Comparison of ENCODE assay signal across 10 cellular contexts in the genomic region with DNA sequence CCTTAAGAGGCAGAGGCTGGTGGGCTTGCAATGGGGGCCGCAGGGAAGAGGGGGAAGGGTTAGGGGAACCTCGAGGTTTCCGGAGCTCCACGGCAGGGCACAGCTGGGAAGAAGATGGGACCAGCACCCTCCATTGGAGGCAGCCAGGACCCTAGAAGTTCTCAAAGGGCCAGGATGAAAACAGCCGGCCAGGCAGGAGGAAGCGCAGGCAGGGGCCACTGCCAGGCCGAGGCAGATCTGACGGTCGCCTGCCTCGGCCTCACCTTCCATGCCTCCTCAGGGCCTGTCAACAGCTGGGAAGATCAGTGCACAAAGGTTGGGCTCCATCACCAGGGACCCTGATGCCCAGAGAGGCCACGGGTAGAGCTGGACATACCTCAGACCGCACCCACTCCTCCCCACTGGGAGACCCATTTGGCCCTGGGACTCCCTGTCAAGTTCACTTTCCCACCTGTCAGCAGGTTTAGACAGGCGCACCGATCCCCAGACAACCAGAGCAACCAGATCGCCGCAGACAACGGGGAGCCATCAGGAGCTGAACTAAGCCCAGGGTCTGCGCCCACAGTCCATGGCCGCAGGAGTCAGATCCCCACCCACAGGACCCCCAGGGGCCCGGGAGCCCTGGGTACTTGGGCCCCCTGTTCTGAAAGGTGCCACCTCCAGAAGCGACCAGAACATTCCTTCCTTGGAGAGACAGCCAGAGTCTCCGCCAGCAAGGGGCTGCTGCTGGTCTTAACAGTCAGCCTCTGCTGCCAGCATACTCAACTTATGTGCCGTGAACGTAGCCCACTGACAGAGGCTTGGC. TPM values are rescaled to one million over a fixed set of nuclear protein-coding genes. Genes with fewer than 3 reads are reported as not detected.
DNase-seq lines count a peak whose midpoint lies in the region; ATAC-seq and TF ChIP-seq lines count a peak whose summit lies in the region.
"Had no signal": no experiment of that assay in that cellular context is flagged by ENCODE, and none has a peak within 500 bp of the region (broad histone marks: within the 10 kb centered on the region; RNA-seq: fewer than 3 reads in every experiment).

No MANE protein-coding gene starts in this region.

- H3K36me3 ChIP-seq in PC-3 (ENCODE audit: low read depth, low read length) (no peaks in the 10 kb centered on the region; the same call in 1 of the 2 replicates), neutrophil (peaks cover 50% of the 10 kb centered on the region)
- H3K36me3 ChIP-seq: uterus had no signal

- peaks cover 51% of the 10 kb centered on the region for H3K79me2 ChIP-seq in PC-3 (ENCODE audit: low read length)

- no peaks in the 10 kb centered on the region for H3F3A ChIP-seq in PC-3 (ENCODE audit: low read length, unreplicated experiment)

- H3K9me3 ChIP-seq in PC-3 (ENCODE audit: low read length), result no peaks in the 10 kb centered on the region
- H3K9me3 ChIP-seq in neutrophil, result no peaks in the 10 kb centered on the region
- H3K9me3 ChIP-seq: uterus had no signal

- H3K4me1 ChIP-seq in PC-3 (ENCODE audit: insufficient read depth, low read length) (peaks cover 17% of the 10 kb centered on the region; the same call in 1 of the 2 replicates), neutrophil (ENCODE audit: control insufficient read depth in 1 of 2, insufficient read depth in 1 of 2, low read depth in 1 of 2, low read length in 1 of 2) (peaks cover 77 to 89% of the 10 kb centered on the region in 2 experiments)

- CTCF ChIA-PET in PC-3 (lab: Charles Lee), result no interaction called here

- TF ChIP-seq CTCF in PC-3 (conservative IDR thresholded peaks at IDR 0.05; ENCODE audit: low read depth, low read length), result no peak
- no peak for TF ChIP-seq CTCF in coronary artery (IDR thresholded peaks at IDR 0.05)
- TF ChIP-seq CTCF in neutrophil (IDR thresholded peaks at IDR 0.05), result no peak

- H3K27me3 ChIP-seq in PC-3 (ENCODE audit: low read length) (no peaks in the 10 kb centered on the region), neutrophil (no peaks in the 10 kb centered on the region)
- H3K27me3 ChIP-seq: uterus had no signal

- peak overlapping the region; percentile 96 for H3K4me2 ChIP-seq in PC-3 (ENCODE audit: low read length)

- H3K9ac ChIP-seq in PC-3 (ENCODE audit: low read length), result no peak overlapping the region

- H3K9me2 ChIP-seq in PC-3 (replicated peaks; ENCODE audit: low read length), result no peaks in the 10 kb centered on the region

- 0 out of 2 replicates have a peak, but pooled peaks cover 3% of the 10 kb centered on the region for H4K20me1 ChIP-seq in PC-3 (ENCODE audit: low read length)

- intact Hi-C loops in PC-3 (cut with micrococcal nuclease), result no loop called here

- no peak overlapping the region for H2AFZ ChIP-seq in PC-3 (ENCODE audit: low read length)

- H3K4me3 ChIP-seq in PC-3 (ENCODE audit: low read length), result no peak overlapping the region; the same call in 1 of the 2 replicates
- H3K4me3 ChIP-seq in coronary artery, result no peak overlapping the region
- H3K4me3 ChIP-seq in neutrophil (ENCODE audit: low read depth in 1 of 2, low read length in 1 of 2), result peak overlapping the region; percentile 84 to 88
- H3K4me3 ChIP-seq: uterus had no signal

- POLR2A ChIA-PET in PC-3 (lab: Charles Lee; ENCODE audit: unreplicated experiment), result no interaction called here

- BruUV-seq in PC-3 (replicated peaks; lab: Mats Ljungman, UMichigan), result no TSS peak

- ATAC-seq in PC-3, result no peak

- DNase-seq in D341Med (ENCODE audit: low spot score), result peak; percentile 22
- no peak for DNase-seq in PC-3
- peak; percentile 69 for DNase-seq in coronary artery (ENCODE audit: low spot score)
- no peak for DNase-seq in NCI-H2227 (lab: John Stamatoyannopoulos, UW; ENCODE audit: unreplicated experiment)
- DNase-seq in T-helper 9 cell, result no peak
- DNase-seq in C1 segment of cervical spinal cord (lab: John Stamatoyannopoulos, UW), result no peak
- no peak for DNase-seq in NCI-H2171 (lab: John Stamatoyannopoulos, UW)
- DNase-seq: NCI-H1092 treated with DMSO at 0.1 percent for 48 hours had no signal

- H3K27ac ChIP-seq in PC-3 (ENCODE audit: low read length) (no peak overlapping the region), coronary artery (no peak overlapping the region), neutrophil (peak overlapping the region; percentile 97)
- H3K27ac ChIP-seq: uterus had no signal

RNA-seq across cellular contexts. Expression of a gene that starts 2.2 kb away (rescaled TPM):
- 54.2 and 66.6 TPM in 2 replicates for total RNA-seq in PC-3 (2014; rRNA removed)

Comparison
In these comparisons a context has a peak if more than half of its experiments do, and no peak if none do; other contexts are left out.
1. DNase-seq: peak in D341Med (single experiment) and coronary artery (single experiment); none in PC-3 (single experiment), NCI-H2227 (single experiment), T-helper 9 cell (single experiment), C1 segment of cervical spinal cord (0 of 14) and NCI-H2171 (single experiment).
2. H3K4me3 ChIP-seq: peak in neutrophil (2 of 2); none in PC-3 (single experiment) and coronary artery (single experiment).